ENCODE assay signal across 25 cellular contexts in genomic region chr14:63200767-63201166, GRCh38. TPM values are rescaled to one million over a fixed set of nuclear protein-coding genes. Genes with fewer than 3 reads are reported as not detected.
"Had no signal": no experiment of that assay in that cellular context is flagged by ENCODE, and none has a peak within 500 bp of the region (broad histone marks: within the 10 kb centered on the region; RNA-seq: fewer than 3 reads in every experiment).

No MANE protein-coding gene starts in this region.

- H3K27ac Mint-ChIP-seq: activated B cell treated with CpG ODN at 0.5 μM for 24 hours; activated CD4-positive, alpha-beta T cell treated with anti-CD3 and anti-CD28 coated beads for 36 hours; activated naive CD8-positive, alpha-beta T cell treated with anti-CD3 and anti-CD28 coated beads for 36 hours; activated T-helper 2 cell treated with anti-CD3 and anti-CD28 coated beads, Interferon-gamma antibody, Interleukin-2, Interleukin-4, amounts not matched to agents 10 μg/mL and 5 μg/mL and 100 μg/mL, durations not matched to agents 14 hours and 24 hours and 36 hours; naive B cell; stimulated activated memory B cell treated with anti-CD40 and anti-IgM and Interleukin-4, amounts not matched to agents 10 μg/mL and 1 μg/mL and 100 μg/mL, for 72 hours; T-helper 1 cell treated with Interleukin-12 subunit alpha and Interleukin-12 subunit beta and Interleukin-4 antibody, amounts not matched to agents 30 μg/mL and 1 μg/mL, for 36 hours had no signal

- FAIRE-seq: astrocyte, endometrium, small intestine had no signal

- H3K27ac ChIP-seq: thoracic aorta, upper lobe of right lung had no signal

- ATAC-seq: activated CD4-positive, alpha-beta T cell treated with anti-CD3 and anti-CD28 coated beads for 36 hours; activated T-cell treated with anti-CD3 and anti-CD28 coated beads, Interleukin-2, amount 50 U/mL, for 4 hours; gastrocnemius medialis; sciatic nerve; stimulated activated memory B cell treated with anti-CD40 and anti-IgM and Interleukin-4, amounts not matched to agents 10 μg/mL and 1 μg/mL and 100 μg/mL, for 72 hours; upper lobe of right lung had no signal

- H3K4me1 Mint-ChIP-seq: activated B cell treated with CpG ODN at 0.5 μM for 24 hours; activated CD4-positive, alpha-beta T cell treated with anti-CD3 and anti-CD28 coated beads for 36 hours; activated naive CD8-positive, alpha-beta T cell treated with anti-CD3 and anti-CD28 coated beads for 36 hours; naive B cell; stimulated activated memory B cell treated with anti-CD40 and anti-IgM and Interleukin-4, amounts not matched to agents 10 μg/mL and 1 μg/mL and 100 μg/mL, for 72 hours had no signal

- DNase-seq: activated B cell treated with CpG ODN at 0.5 μM for 24 hours; activated CD4-positive, alpha-beta T cell treated with anti-CD3 and anti-CD28 coated beads for 36 hours; activated CD4-positive, alpha-beta T cell treated with anti-CD3 and anti-CD28 coated beads, Interleukin-2, amount 50 U/mL, for 4 hours; activated CD8-positive, alpha-beta memory T cell treated with anti-CD3 and anti-CD28 coated beads for 24 hours; activated CD8-positive, alpha-beta memory T cell treated with anti-CD3 and anti-CD28 coated beads, Interleukin-2, amount 50 U/mL, for 4 hours; activated naive CD4-positive, alpha-beta T cell; activated naive CD8-positive, alpha-beta T cell treated with anti-CD3 and anti-CD28 coated beads for 36 hours; activated T-cell treated with anti-CD3 and anti-CD28 coated beads, Interleukin-2, amount 50 U/mL, for 4 hours; cerebellar nuclear complex; cortex of kidney; hippocampal formation; naive B cell; occipital lobe; small intestine; stimulated activated CD4-positive, alpha-beta T cell treated with anti-CD3 and anti-CD28 coated beads, Interleukin-15, amount 100 ng/mL, for 24 hours; T1000; upper lobe of right lung had no signal

- H3K27me3 ChIP-seq: gastrocnemius medialis, upper lobe of right lung had no signal

- H3K4me3 ChIP-seq: gastrocnemius medialis, thoracic aorta, upper lobe of right lung had no signal

- H3K36me3 ChIP-seq: gastrocnemius medialis, thoracic aorta, upper lobe of right lung had no signal

- H3K9me3 Mint-ChIP-seq: activated B cell treated with CpG ODN at 0.5 μM for 24 hours; activated naive CD8-positive, alpha-beta T cell treated with anti-CD3 and anti-CD28 coated beads for 36 hours; activated T-cell treated with anti-CD3 and anti-CD28 coated beads, Interleukin-2, amount 50 U/mL, for 4 hours; activated T-helper 2 cell treated with anti-CD3 and anti-CD28 coated beads, Interferon-gamma antibody, Interleukin-2, Interleukin-4, amounts not matched to agents 10 μg/mL and 5 μg/mL and 100 μg/mL, durations not matched to agents 14 hours and 24 hours and 36 hours; stimulated activated memory B cell treated with anti-CD40 and anti-IgM and Interleukin-4, amounts not matched to agents 10 μg/mL and 1 μg/mL and 100 μg/mL, for 72 hours; T-helper 1 cell treated with Interleukin-12 subunit alpha and Interleukin-12 subunit beta and Interleukin-4 antibody, amounts not matched to agents 30 μg/mL and 1 μg/mL, for 36 hours had no signal

- H3K36me3 Mint-ChIP-seq: activated naive CD8-positive, alpha-beta T cell treated with anti-CD3 and anti-CD28 coated beads for 36 hours; naive B cell; stimulated activated memory B cell treated with anti-CD40 and anti-IgM and Interleukin-4, amounts not matched to agents 10 μg/mL and 1 μg/mL and 100 μg/mL, for 72 hours had no signal

- H3K9me3 ChIP-seq: gastrocnemius medialis, thoracic aorta, upper lobe of right lung had no signal

- H3K4me3 Mint-ChIP-seq: activated B cell treated with CpG ODN at 0.5 μM for 24 hours; activated CD4-positive, alpha-beta T cell treated with anti-CD3 and anti-CD28 coated beads for 36 hours; activated naive CD8-positive, alpha-beta T cell treated with anti-CD3 and anti-CD28 coated beads for 36 hours; activated T-cell treated with anti-CD3 and anti-CD28 coated beads, Interleukin-2, amount 50 U/mL, for 4 hours; naive B cell; stimulated activated memory B cell treated with anti-CD40 and anti-IgM and Interleukin-4, amounts not matched to agents 10 μg/mL and 1 μg/mL and 100 μg/mL, for 72 hours; T-helper 1 cell treated with Interleukin-12 subunit alpha and Interleukin-12 subunit beta and Interleukin-4 antibody, amounts not matched to agents 30 μg/mL and 1 μg/mL, for 36 hours had no signal

RNA-seq across cellular contexts. Expression of gene RHOJ, which starts 3.5 kb away (rescaled TPM):
- total RNA-seq: activated B cell treated with CpG ODN at 0.5 μM for 24 hours; activated CD4-positive, alpha-beta T cell treated with anti-CD3 and anti-CD28 coated beads for 36 hours; activated naive CD8-positive, alpha-beta T cell treated with anti-CD3 and anti-CD28 coated beads for 36 hours; activated T-cell treated with anti-CD3 and anti-CD28 coated beads, Interleukin-2, amount 50 U/mL, for 4 hours; activated T-helper 2 cell treated with anti-CD3 and anti-CD28 coated beads, Interferon-gamma antibody, Interleukin-2, Interleukin-4, amounts not matched to agents 10 μg/mL and 5 μg/mL and 100 μg/mL, durations not matched to agents 14 hours and 24 hours and 36 hours had no signal
